In the genomic region with DNA sequence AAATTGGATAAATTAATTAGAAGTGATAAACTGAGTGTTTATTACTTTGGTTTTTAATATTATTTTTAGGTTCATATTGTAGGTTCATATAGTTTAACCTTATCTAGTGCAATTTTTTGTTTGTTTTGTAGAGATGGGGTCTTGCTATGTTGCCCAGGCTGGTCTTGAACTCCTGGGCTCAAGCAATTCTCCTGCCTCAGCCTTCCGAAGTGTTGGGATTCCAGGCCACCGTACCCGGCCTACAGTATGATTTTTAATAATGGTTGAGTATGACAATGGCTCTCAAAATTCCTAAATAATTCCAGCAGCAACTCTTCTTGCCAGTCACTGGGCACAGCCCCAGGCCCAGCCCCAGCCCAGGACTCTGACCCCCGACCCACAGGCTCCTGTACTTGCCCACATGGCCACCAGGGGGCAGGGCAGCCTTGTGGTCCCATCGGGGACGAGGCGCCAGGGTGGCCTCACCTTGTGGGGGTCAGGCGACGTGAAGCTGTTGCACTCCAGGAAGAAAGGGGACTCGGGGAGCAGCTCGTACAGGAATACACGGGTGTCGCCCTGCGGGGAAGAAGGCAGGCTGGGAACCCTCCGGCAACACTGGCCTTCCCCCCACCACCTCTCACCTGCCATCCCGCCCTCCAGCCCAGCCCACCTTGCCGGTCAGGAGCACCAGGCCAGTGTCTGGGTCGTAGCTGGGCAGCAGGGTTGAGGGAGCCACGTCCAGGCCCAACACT, we compare ENCODE assay signal across 8 cellular contexts. TPM values are rescaled to one million over a fixed set of nuclear protein-coding genes. Genes with fewer than 3 reads are reported as not detected.
DNase-seq lines count a peak whose midpoint lies in the region; ATAC-seq and TF ChIP-seq lines count a peak whose summit lies in the region.

No MANE protein-coding gene starts in this region.

- TF ChIP-seq POLR2A in uterus (IDR thresholded peaks at IDR 0.05) = peak in 1 of 2 donors; percentile 26

- no peaks in the 10 kb centered on the region for H3K4me1 ChIP-seq in parathyroid adenoma
- H3K4me1 ChIP-seq in uterus = no peaks in the 10 kb centered on the region

- H3K4me3 ChIP-seq in fibroblast of mammary gland (ENCODE audit: control insufficient read depth, low read depth, low read length) (no peak overlapping the region), parathyroid adenoma (ENCODE audit: low read depth, low read length) (no peak overlapping the region), uterus (no peak overlapping the region)

- peak; percentile 77 for DNase-seq in ELF-1 (ENCODE audit: low read depth, low spot score)
- DNase-seq in NCI-H2196 (lab: John Stamatoyannopoulos, UW; ENCODE audit: unreplicated experiment) = peak; percentile 44
- DNase-seq in activated T-cell treated with anti-CD3 and anti-CD28 coated beads for 4 hours = peak; percentile 64
- DNase-seq in fibroblast of mammary gland (ENCODE audit: low read depth) = no peak
- DNase-seq in uterus = peak; percentile 71 to 75
- DNase-seq in NCI-H774 (lab: John Stamatoyannopoulos, UW) = no peak

- no peak overlapping the region for H3K9ac ChIP-seq in parathyroid adenoma

- H3K9me3 ChIP-seq in parathyroid adenoma (ENCODE audit: control insufficient read depth, low read length) (no peaks in the 10 kb centered on the region), uterus (no peaks in the 10 kb centered on the region)

- TF ChIP-seq CTCF in fibroblast of mammary gland (conservative IDR thresholded peaks at IDR 0.05; ENCODE audit: control insufficient read depth, insufficient read depth, low read depth, low read length) (peak; percentile 70), parathyroid adenoma (IDR thresholded peaks at IDR 0.05) (peak; percentile 98), uterus (IDR thresholded peaks at IDR 0.05) (peak; percentile 94 to 99 (median 99))

- H3K4me2 ChIP-seq in parathyroid adenoma (ENCODE audit: low read length) = no peak overlapping the region

- H3K79me2 ChIP-seq in parathyroid adenoma = no peaks in the 10 kb centered on the region

- ATAC-seq in HG02973 (IDR thresholded peaks at IDR 0.05; ENCODE audit: unreplicated experiment) = no peak

- H2AFZ ChIP-seq in parathyroid adenoma = no peak overlapping the region

- no peaks in the 10 kb centered on the region for H3K36me3 ChIP-seq in parathyroid adenoma (ENCODE audit: control insufficient read depth, insufficient read depth, low read length)
- no peaks in the 10 kb centered on the region for H3K36me3 ChIP-seq in uterus

- H3K27me3 ChIP-seq in parathyroid adenoma (ENCODE audit: control insufficient read depth, insufficient read depth, low read length) = no peaks in the 10 kb centered on the region
- no peaks in the 10 kb centered on the region for H3K27me3 ChIP-seq in uterus

- H3K27ac ChIP-seq in parathyroid adenoma (no peak overlapping the region), uterus (no peak overlapping the region)

- intact Hi-C loops in uterus (cut with DNase I; ENCODE audit: low total_unique reads) = loop anchor here (2.0 kb wide), 1 partner anchor 44 kb away; no protein-coding TSS in a partner anchor

RNA-seq across cellular contexts. Expression of a gene that starts 7.9 kb away (rescaled TPM):
- 100 to 1,000 TPM in 1 of 4 donors, 10 to 100 TPM in 2, 1 to 10 TPM in 1; 8.9 to 438 (median 35.3) TPM for total RNA-seq in uterus

RNA-seq across cellular contexts. Expression of a gene that starts 12.7 kb away (rescaled TPM):
- total RNA-seq in uterus = 10 to 100 TPM in 3 of 4 donors, 1 to 10 TPM in 1; 3.6 to 49.0 (median 19.9) TPM

RNA-seq across cellular contexts. Expression of a gene that starts 43.1 kb away (rescaled TPM):
- 10 to 100 TPM in 1 of 4 donors, 1 to 10 TPM in 3; 2.9 to 55.8 (median 5.1) TPM for total RNA-seq in uterus

RNA-seq across cellular contexts. Expression of a gene that starts 57.4 kb away (rescaled TPM):
- 10 to 100 TPM; 13.8 to 52.1 (median 30.0) TPM for total RNA-seq in uterus

Comparison
In these comparisons a context has a peak if more than half of its experiments do, and no peak if none do; other contexts are left out.
1. DNase-seq: peak in ELF-1 (single experiment), NCI-H2196 (single experiment), activated T-cell treated with anti-CD3 and anti-CD28 coated beads for 4 hours (single experiment) and uterus (2 of 2); none in fibroblast of mammary gland (single experiment) and NCI-H774 (single experiment).
2. Peak in every context shown above with its lines, with median percentiles within 50 percentile points of each other: CTCF ChIP-seq.